In the genomic region with DNA sequence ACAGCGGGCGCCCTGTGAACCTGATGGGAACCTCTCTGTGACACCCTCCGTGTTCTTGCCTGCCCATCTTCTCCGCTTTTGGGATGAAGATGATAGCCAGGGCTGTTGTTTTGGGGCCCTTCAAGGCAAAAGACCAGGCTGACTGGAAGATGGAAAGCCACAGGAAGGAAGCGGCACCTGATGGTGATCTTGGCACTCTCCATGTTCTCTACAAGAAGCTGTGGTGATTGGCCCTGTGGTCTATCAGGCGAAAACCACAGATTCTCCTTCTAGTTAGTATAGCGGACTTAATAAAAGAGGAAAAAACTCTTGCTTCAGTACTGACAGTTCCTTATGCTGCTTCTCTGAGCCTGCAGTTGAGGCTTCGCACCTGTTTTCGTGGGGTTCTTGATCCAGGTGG, we compare ENCODE assay signal across 1 cellular context.
TF ChIP-seq lines count a peak whose summit lies in the region.

No MANE protein-coding gene starts in this region.

TF ChIP-seq in K562, 482 proteins besides CTCF, POLR2A, EP300 and RAD21:
- TF ChIP-seq ZNF3 (CRISPR knock-in tag; IDR thresholded peaks at IDR 0.05) (no peak), MEIS2 (IDR thresholded peaks at IDR 0.05; ENCODE audit: partially characterized antibody) (no peak), KDM5B (IDR thresholded peaks at IDR 0.05; ENCODE audit: insufficient replicate concordance, low read depth, low read length) (no peak), PML (IDR thresholded peaks at IDR 0.05; ENCODE audit: low read length) (no peak), HDGF (IDR thresholded peaks at IDR 0.05) (no peak), KDM1A (IDR thresholded peaks at IDR 0.05) (no peak), TCF7L2 (IDR thresholded peaks at IDR 0.05; ENCODE audit: low read depth, low read length) (no peak), CREM (IDR thresholded peaks at IDR 0.05; ENCODE audit: low read depth) (no peak), TRIM28 (IDR thresholded peaks at IDR 0.05) (no peak), YBX1 (IDR thresholded peaks at IDR 0.05) (no peak), ZBTB7A (IDR thresholded peaks at IDR 0.05; ENCODE audit: borderline replicate concordance, control insufficient read depth, low read depth, low read length) (no peak), HEY1 (CRISPR knock-in tag; IDR thresholded peaks at IDR 0.05; ENCODE audit: borderline replicate concordance) (no peak), COPS2 (conservative IDR thresholded peaks at IDR 0.05) (no peak), BRD9 (IDR thresholded peaks at IDR 0.05; ENCODE audit: low read depth, partially characterized antibody) (no peak), SMAD1 (IDR thresholded peaks at IDR 0.05; ENCODE audit: low read depth, low read length, partially characterized antibody) (no peak), MAFG (tag; conservative IDR thresholded peaks at IDR 0.05) (no peak)
- TF ChIP-seq, protein P1, sequence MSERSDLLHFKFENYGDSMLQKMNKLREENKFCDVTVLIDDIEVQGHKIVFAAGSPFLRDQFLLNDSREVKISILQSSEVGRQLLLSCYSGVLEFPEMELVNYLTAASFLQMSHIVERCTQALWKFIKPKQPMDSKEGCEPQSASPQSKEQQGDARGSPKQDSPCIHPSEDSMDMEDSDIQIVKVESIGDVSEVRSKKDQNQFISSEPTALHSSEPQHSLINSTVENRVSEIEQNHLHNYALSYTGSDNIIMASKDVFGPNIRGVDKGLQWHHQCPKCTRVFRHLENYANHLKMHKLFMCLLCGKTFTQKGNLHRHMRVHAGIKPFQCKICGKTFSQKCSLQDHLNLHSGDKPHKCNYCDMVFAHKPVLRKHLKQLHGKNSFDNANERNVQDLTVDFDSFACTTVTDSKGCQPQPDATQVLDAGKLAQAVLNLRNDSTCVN (CRISPR knock-in tag; IDR thresholded peaks at IDR 0.05): no peak
- TF ChIP-seq, protein P2, sequence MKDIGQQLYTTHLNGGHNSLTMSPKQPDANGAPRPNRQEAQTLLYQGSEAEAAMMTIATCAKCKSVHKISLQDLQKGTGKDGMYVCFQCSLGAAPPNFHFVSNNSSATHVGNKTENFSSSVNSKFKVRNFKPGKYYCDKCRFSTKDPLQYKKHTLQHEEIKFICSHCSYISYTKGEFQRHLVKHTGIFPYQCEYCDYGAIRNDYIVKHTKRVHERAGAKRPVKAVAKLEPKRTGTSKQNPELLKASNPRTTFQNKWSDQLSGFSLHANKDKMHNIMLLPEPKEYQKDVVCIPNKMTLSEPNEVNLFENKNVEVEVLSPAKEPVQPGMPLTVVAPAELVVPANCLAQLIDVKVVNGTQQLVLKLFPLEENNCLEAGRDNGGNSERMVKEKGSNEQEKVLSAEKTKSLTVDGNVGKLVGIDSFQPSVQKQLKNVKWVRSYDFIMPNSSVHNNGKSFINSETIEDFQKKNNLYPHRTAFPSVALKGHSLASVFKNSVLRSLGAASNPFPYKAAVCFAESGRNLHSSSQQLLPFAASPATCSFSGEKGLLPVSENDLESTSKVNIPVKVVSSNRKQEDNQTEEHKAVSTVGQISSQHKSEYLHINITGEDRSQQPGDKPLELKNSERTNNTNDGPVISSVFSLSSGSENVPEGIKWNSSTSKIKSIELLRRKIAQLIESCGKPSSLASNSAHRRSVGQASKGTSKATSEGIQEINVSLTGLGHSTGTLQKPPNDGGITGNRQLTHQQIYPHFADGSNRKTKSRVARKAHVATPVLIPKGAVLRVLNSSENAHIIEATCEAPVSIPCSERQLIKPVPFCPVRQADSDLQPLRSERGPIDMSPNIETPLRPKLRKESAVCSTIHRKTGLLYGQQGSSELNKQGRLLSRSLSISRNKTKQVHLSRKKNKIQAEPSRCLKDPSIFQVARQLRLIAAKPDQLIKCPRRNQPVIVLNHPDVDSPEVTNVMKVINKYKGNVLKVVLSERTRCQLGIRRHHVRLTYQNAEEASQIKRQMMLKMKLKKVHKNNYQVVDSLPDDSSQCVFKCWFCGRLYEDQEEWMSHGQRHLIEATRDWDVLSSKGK (CRISPR knock-in tag; IDR thresholded peaks at IDR 0.05): no peak
- TF ChIP-seq, protein P3, sequence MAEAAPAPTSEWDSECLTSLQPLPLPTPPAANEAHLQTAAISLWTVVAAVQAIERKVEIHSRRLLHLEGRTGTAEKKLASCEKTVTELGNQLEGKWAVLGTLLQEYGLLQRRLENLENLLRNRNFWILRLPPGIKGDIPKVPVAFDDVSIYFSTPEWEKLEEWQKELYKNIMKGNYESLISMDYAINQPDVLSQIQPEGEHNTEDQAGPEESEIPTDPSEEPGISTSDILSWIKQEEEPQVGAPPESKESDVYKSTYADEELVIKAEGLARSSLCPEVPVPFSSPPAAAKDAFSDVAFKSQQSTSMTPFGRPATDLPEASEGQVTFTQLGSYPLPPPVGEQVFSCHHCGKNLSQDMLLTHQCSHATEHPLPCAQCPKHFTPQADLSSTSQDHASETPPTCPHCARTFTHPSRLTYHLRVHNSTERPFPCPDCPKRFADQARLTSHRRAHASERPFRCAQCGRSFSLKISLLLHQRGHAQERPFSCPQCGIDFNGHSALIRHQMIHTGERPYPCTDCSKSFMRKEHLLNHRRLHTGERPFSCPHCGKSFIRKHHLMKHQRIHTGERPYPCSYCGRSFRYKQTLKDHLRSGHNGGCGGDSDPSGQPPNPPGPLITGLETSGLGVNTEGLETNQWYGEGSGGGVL (CRISPR knock-in tag; IDR thresholded peaks at IDR 0.05): no peak
- TF ChIP-seq, protein P4, sequence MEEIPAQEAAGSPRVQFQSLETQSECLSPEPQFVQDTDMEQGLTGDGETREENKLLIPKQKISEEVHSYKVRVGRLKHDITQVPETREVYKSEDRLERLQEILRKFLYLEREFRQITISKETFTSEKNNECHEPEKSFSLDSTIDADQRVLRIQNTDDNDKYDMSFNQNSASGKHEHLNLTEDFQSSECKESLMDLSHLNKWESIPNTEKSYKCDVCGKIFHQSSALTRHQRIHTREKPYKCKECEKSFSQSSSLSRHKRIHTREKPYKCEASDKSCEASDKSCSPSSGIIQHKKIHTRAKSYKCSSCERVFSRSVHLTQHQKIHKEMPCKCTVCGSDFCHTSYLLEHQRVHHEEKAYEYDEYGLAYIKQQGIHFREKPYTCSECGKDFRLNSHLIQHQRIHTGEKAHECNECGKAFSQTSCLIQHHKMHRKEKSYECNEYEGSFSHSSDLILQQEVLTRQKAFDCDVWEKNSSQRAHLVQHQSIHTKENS (CRISPR knock-in tag; IDR thresholded peaks at IDR 0.05): no peak
